In the genomic region with DNA sequence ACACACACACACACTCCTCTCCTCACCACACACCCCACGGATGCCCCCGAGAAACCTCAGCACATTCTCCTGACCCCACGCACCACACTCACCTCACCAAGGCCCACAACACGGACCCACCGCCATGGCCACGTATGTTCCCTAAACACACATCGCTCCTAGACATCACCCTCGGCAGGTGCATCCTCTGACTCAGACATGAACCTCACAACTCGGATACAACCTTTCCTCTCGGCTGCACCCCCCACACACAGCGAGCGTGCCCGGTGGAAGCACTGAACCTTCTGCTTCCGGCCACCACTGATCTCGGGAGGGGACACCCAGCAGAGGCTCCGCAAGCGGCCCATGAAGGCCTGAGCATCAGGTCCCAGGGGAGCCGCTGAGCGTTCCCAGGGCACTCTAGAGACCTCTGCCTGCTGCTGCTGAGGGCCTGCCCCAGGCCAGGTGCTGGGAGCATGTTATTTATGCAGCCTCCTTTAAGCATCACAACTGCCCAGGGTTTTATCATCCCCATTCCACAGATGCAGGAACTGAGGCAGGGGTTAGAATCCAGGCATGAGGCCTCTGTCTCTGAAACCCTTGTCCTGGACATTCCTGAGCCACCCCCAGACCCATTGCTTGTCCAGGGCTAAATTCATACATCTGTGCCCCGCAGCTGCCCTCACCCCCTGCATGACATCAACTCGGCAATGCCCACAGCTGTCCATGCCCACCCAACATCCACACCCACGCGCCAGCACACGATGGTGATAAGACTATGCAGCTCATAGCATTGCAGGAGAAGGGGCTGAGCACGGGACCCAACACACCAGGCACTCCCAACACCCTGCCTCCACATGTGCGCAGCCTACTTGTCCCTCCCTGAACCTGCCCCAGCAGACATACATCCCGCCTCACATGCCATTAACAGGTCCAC, we compare ENCODE assay signal across 12 cellular contexts. TPM values are rescaled to one million over a fixed set of nuclear protein-coding genes. Genes with fewer than 3 reads are reported as not detected.
DNase-seq lines count a peak whose midpoint lies in the region; ATAC-seq, FAIRE-seq and TF ChIP-seq lines count a peak whose summit lies in the region.
"Had no signal": no experiment of that assay in that cellular context is flagged by ENCODE, and none has a peak within 500 bp of the region (broad histone marks: within the 10 kb centered on the region; RNA-seq: fewer than 3 reads in every experiment).

No MANE protein-coding gene starts in this region.

- no peaks in the 10 kb centered on the region for H3F3A ChIP-seq in neural cell (ENCODE audit: insufficient read depth, low read length, poor library complexity, severe bottlenecking)

- H3K4me2 ChIP-seq in neural cell (ENCODE audit: low read length), result peak overlapping the region; percentile 97

- peak overlapping the region; percentile 100 for H3K27ac ChIP-seq in neural cell (ENCODE audit: low read length)
- no peak overlapping the region for H3K27ac ChIP-seq in kidney (ENCODE audit: low read depth in 2 of 2, low read length in 2 of 2)

- no peaks in the 10 kb centered on the region for H3K9me2 ChIP-seq in neural cell (ENCODE audit: insufficient read depth, low read length)

- no peak overlapping the region for H2AFZ ChIP-seq in neural cell (ENCODE audit: low read depth, low read length)

- no peaks in the 10 kb centered on the region for H3K9me3 ChIP-seq in neural cell (ENCODE audit: low read length)
- no peaks in the 10 kb centered on the region for H3K9me3 ChIP-seq in kidney (ENCODE audit: control insufficient read depth in 1 of 2, low read length in 2 of 2)

- peak; percentile 11 for DNase-seq in NCI-H2171 treated with DMSO at 0.1 percent for 48 hours (lab: John Stamatoyannopoulos, UW)
- DNase-seq in NCI-H2171 (lab: John Stamatoyannopoulos, UW), result no peak
- peak; percentile 71 for DNase-seq in NCI-H2107 treated with DMSO at 0.1 percent for 48 hours (lab: John Stamatoyannopoulos, UW; ENCODE audit: unreplicated experiment)
- no peak for DNase-seq in EL
- DNase-seq in C1 segment of cervical spinal cord (lab: John Stamatoyannopoulos, UW), result no peak
- DNase-seq in kidney, result no peak
- DNase-seq: activated CD8-positive, alpha-beta memory T cell treated with anti-CD3 and anti-CD28 coated beads for 24 hours; left ventricle myocardium superior; NCI-H2029 treated with DMSO at 0.1 percent for 48 hours had no signal

- peaks cover 85% of the 10 kb centered on the region for H3K79me2 ChIP-seq in neural cell (replicated peaks; ENCODE audit: insufficient read depth, low read length)

- H3K9ac ChIP-seq in neural cell (ENCODE audit: low read length) (peak overlapping the region; percentile 94), kidney (ENCODE audit: low read length in 2 of 2) (no peak overlapping the region)

- H3K4me3 ChIP-seq in neural cell (ENCODE audit: low read length) (peak overlapping the region; percentile 66), kidney (ENCODE audit: low read length in 2 of 2) (no peak overlapping the region)

- TF ChIP-seq CTCF in neural cell (IDR thresholded peaks at IDR 0.05; ENCODE audit: poor library complexity, severe bottlenecking), result no peak
- TF ChIP-seq CTCF in kidney (IDR thresholded peaks at IDR 0.05; ENCODE audit: borderline replicate concordance, extremely low read depth, insufficient read depth), result no peak

- H4K20me1 ChIP-seq in neural cell (ENCODE audit: insufficient read depth), result no peaks in the 10 kb centered on the region

- intact Hi-C loops in kidney (cut with DNase I), result no loop called here

- FAIRE-seq in kidney (lab: Jason Lieb, UNC), result no peak
- FAIRE-seq: endometrium had no signal

- TF ChIP-seq EP300 in neural cell (conservative IDR thresholded peaks at IDR 0.05; ENCODE audit: poor library complexity, severe bottlenecking), result no peak

- H3K27me3 ChIP-seq in neural cell (ENCODE audit: insufficient read depth, low read depth, low read length), result no peaks in the 10 kb centered on the region

- H3K36me3 ChIP-seq in neural cell (ENCODE audit: insufficient read depth, low read length) (no peaks in the 10 kb centered on the region), kidney (ENCODE audit: control insufficient read depth in 1 of 2, insufficient read depth in 2 of 2, low read length in 2 of 2) (no peaks in the 10 kb centered on the region)

- peak; percentile 68 for ATAC-seq in HG02588 (IDR thresholded peaks at IDR 0.05; ENCODE audit: unreplicated experiment)
- ATAC-seq: left ventricle myocardium superior had no signal

- H3K4me1 ChIP-seq in kidney (ENCODE audit: control insufficient read depth in 1 of 2, insufficient read depth in 1 of 2, low read depth in 1 of 2, low read length in 2 of 2), result peaks cover 2 to 3% of the 10 kb centered on the region in 2 donors

- TF ChIP-seq RAD21 in neural cell (conservative IDR thresholded peaks at IDR 0.05), result no peak

TF ChIP-seq in neural cell, 6 proteins besides CTCF, POLR2A, EP300 and RAD21:
- TF ChIP-seq TAF1 (IDR thresholded peaks at IDR 0.05; ENCODE audit: low read depth) (no peak), MXI1 (conservative IDR thresholded peaks at IDR 0.05; ENCODE audit: poor library complexity, severe bottlenecking) (no peak), SMC3 (conservative IDR thresholded peaks at IDR 0.05; ENCODE audit: poor library complexity) (no peak), EZH2 (IDR thresholded peaks at IDR 0.05; ENCODE audit: borderline replicate concordance, insufficient read depth, low read length, poor library complexity, severe bottlenecking) (no peak), POLR2AphosphoS5 (IDR thresholded peaks at IDR 0.05) (no peak)
- TF ChIP-seq, protein P1, sequence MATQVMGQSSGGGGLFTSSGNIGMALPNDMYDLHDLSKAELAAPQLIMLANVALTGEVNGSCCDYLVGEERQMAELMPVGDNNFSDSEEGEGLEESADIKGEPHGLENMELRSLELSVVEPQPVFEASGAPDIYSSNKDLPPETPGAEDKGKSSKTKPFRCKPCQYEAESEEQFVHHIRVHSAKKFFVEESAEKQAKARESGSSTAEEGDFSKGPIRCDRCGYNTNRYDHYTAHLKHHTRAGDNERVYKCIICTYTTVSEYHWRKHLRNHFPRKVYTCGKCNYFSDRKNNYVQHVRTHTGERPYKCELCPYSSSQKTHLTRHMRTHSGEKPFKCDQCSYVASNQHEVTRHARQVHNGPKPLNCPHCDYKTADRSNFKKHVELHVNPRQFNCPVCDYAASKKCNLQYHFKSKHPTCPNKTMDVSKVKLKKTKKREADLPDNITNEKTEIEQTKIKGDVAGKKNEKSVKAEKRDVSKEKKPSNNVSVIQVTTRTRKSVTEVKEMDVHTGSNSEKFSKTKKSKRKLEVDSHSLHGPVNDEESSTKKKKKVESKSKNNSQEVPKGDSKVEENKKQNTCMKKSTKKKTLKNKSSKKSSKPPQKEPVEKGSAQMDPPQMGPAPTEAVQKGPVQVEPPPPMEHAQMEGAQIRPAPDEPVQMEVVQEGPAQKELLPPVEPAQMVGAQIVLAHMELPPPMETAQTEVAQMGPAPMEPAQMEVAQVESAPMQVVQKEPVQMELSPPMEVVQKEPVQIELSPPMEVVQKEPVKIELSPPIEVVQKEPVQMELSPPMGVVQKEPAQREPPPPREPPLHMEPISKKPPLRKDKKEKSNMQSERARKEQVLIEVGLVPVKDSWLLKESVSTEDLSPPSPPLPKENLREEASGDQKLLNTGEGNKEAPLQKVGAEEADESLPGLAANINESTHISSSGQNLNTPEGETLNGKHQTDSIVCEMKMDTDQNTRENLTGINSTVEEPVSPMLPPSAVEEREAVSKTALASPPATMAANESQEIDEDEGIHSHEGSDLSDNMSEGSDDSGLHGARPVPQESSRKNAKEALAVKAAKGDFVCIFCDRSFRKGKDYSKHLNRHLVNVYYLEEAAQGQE (IDR thresholded peaks at IDR 0.05; ENCODE audit: borderline replicate concordance), result no peak

RNA-seq across cellular contexts. Expression of gene SDC3, which starts 27.0 kb away (rescaled TPM):
- polyA plus RNA-seq in neural cell (55.2 and 79.5 TPM in 2 replicates), kidney (ENCODE audit: insufficient read depth, low read depth, low replicate concordance) (11.0 TPM)
- 142 and 179 TPM in 2 replicates for polyA minus RNA-seq in neural cell
- total RNA-seq in kidney, result 58.7 TPM

Comparison
In these comparisons a context has a peak if more than half of its experiments do, and no peak if none do; other contexts are left out.
1. DNase-seq: peak in NCI-H2171 treated with DMSO at 0.1 percent for 48 hours (single experiment) and NCI-H2107 treated with DMSO at 0.1 percent for 48 hours (single experiment); none in NCI-H2171 (single experiment), EL (single experiment), C1 segment of cervical spinal cord (0 of 14) and kidney (single experiment).